10 cellular contexts compared by ENCODE assay signal in genomic region chr1:198174297-198174696, GRCh38. TPM values are rescaled to one million over a fixed set of nuclear protein-coding genes. Genes with fewer than 3 reads are reported as not detected.
DNase-seq lines count a peak whose midpoint lies in the region; ATAC-seq and TF ChIP-seq lines count a peak whose summit lies in the region.
"Had no signal": no experiment of that assay in that cellular context is flagged by ENCODE, and none has a peak within 500 bp of the region (broad histone marks: within the 10 kb centered on the region; RNA-seq: fewer than 3 reads in every experiment).

No MANE protein-coding gene starts in this region.

- POLR2A ChIA-PET in activated naive CD8-positive, alpha-beta T cell treated with anti-CD3 and anti-CD28 coated beads, Interleukin-2, amount 10 ng/mL, durations not matched to agents 7 days and 5 days (lab: Charles Lee): interaction anchor here (0.7 to 1.2 kb wide), 5 partner anchors 12 to 399 kb away, joined by 3 to 5 read pairs (median 4); partner anchors contain the start of gene DENND1B

- H3K9me3 Mint-ChIP-seq in activated naive CD8-positive, alpha-beta T cell treated with anti-CD3 and anti-CD28 coated beads, Interleukin-2, amount 10 ng/mL, durations not matched to agents 7 days and 5 days: no peaks in the 10 kb centered on the region
- H3K9me3 Mint-ChIP-seq in osteocyte (ENCODE audit: unreplicated experiment): no peaks in the 10 kb centered on the region

- H3K36me3 Mint-ChIP-seq in activated naive CD8-positive, alpha-beta T cell treated with anti-CD3 and anti-CD28 coated beads, Interleukin-2, amount 10 ng/mL, durations not matched to agents 7 days and 5 days: peaks cover 4% of the 10 kb centered on the region
- H3K36me3 Mint-ChIP-seq in osteocyte (ENCODE audit: unreplicated experiment): no peaks in the 10 kb centered on the region

- no peaks in the 10 kb centered on the region for H3K27me3 Mint-ChIP-seq in activated naive CD8-positive, alpha-beta T cell treated with anti-CD3 and anti-CD28 coated beads, Interleukin-2, amount 10 ng/mL, durations not matched to agents 7 days and 5 days
- H3K27me3 Mint-ChIP-seq in osteocyte (ENCODE audit: unreplicated experiment): no peaks in the 10 kb centered on the region

- peak; percentile 47 for ATAC-seq in GM18907 (IDR thresholded peaks at IDR 0.05; ENCODE audit: unreplicated experiment)
- peak; percentile 55 for ATAC-seq in HG03139 (IDR thresholded peaks at IDR 0.05; ENCODE audit: unreplicated experiment)
- ATAC-seq in activated naive CD8-positive, alpha-beta T cell treated with anti-CD3 and anti-CD28 coated beads, Interleukin-2, amount 10 ng/mL, durations not matched to agents 7 days and 5 days (ENCODE audit: low read depth): no peak
- no peak for ATAC-seq in HG03025 (IDR thresholded peaks at IDR 0.05; ENCODE audit: low FRiP score, unreplicated experiment)
- ATAC-seq: HCT116 had no signal

- H3K4me1 Mint-ChIP-seq in activated naive CD8-positive, alpha-beta T cell treated with anti-CD3 and anti-CD28 coated beads, Interleukin-2, amount 10 ng/mL, durations not matched to agents 7 days and 5 days: peaks cover 76% of the 10 kb centered on the region
- H3K4me1 Mint-ChIP-seq in osteocyte (ENCODE audit: unreplicated experiment): peaks cover 67% of the 10 kb centered on the region

- H3K27ac Mint-ChIP-seq in activated naive CD8-positive, alpha-beta T cell treated with anti-CD3 and anti-CD28 coated beads, Interleukin-2, amount 10 ng/mL, durations not matched to agents 7 days and 5 days: peak overlapping the region; percentile 78
- no peak overlapping the region for H3K27ac Mint-ChIP-seq in osteocyte (ENCODE audit: unreplicated experiment)

- DNase-seq in AG08395 (ENCODE audit: low spot score) (peak; percentile 18), Ammon's horn (ENCODE audit: low spot score) (no peak), osteocyte (ENCODE audit: extremely low spot score, unreplicated experiment) (no peak)
- no peak for DNase-seq in activated naive CD8-positive, alpha-beta T cell treated with anti-CD3 and anti-CD28 coated beads, Interleukin-2, amount 10 ng/mL, durations not matched to agents 7 days and 5 days
- no peak for DNase-seq in stimulated activated CD4-positive, alpha-beta T cell treated with anti-CD3 and anti-CD28 coated beads, Interleukin-2, amount 100 ng/mL, for 48 hours
- DNase-seq: NCI-H2029 treated with DMSO at 0.1 percent for 48 hours had no signal

- no peak for TF ChIP-seq CTCF in osteocyte (IDR thresholded peaks at IDR 0.05)

- H3K4me3 Mint-ChIP-seq in activated naive CD8-positive, alpha-beta T cell treated with anti-CD3 and anti-CD28 coated beads, Interleukin-2, amount 10 ng/mL, durations not matched to agents 7 days and 5 days: peak overlapping the region; percentile 71
- no peak overlapping the region for H3K4me3 Mint-ChIP-seq in osteocyte (ENCODE audit: unreplicated experiment)

RNA-seq across cellular contexts. Expression of gene NEK7, which starts 17.5 kb away (rescaled TPM):
- total RNA-seq in activated naive CD8-positive, alpha-beta T cell treated with anti-CD3 and anti-CD28 coated beads, Interleukin-2, amount 10 ng/mL, durations not matched to agents 7 days and 5 days: 10 to 100 TPM; 68.9 to 71.7 TPM
- total RNA-seq in osteocyte: 55.7 and 61.6 TPM in 2 replicates

Comparison
In these comparisons a context has a peak if more than half of its experiments do, and no peak if none do; other contexts are left out.
1. ATAC-seq: peak in GM18907 (single experiment) and HG03139 (single experiment); none in activated naive CD8-positive, alpha-beta T cell treated with anti-CD3 and anti-CD28 coated beads, Interleukin-2, amount 10 ng/mL, durations not matched to agents 7 days and 5 days (single experiment) and HG03025 (single experiment).